19 cellular contexts compared by ENCODE assay signal in the genomic region with DNA sequence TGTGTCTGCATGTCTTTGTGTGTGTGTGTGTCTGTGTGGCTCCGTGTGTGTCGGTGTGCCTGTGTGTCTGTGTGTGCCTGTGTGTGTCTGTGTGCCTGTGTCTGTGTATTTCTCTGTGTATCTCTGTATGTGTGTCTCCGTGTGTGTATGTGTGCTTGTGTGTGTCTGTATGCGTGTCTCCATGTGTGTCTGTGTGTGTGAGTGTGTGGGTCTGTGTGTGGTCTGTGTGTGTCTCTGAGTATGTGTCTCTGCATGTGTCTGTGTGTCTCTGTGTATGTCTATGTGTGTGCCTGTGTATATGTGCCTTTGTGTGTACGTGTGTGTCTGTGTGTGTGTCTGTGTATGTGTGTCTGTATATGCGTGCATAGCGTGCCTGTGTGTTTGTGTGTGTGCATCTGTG. TPM values are rescaled to one million over a fixed set of nuclear protein-coding genes. Genes with fewer than 3 reads are reported as not detected.
A peak's percentile ranks its signal among the peaks of the same experiment; 100 is the strongest.
DNase-seq lines count a peak whose midpoint lies in the region; ATAC-seq, FAIRE-seq and TF ChIP-seq lines count a peak whose summit lies in the region.
"Had no signal": no experiment of that assay in that cellular context is flagged by ENCODE, and none has a peak within 500 bp of the region (broad histone marks: within the 10 kb centered on the region; RNA-seq: fewer than 3 reads in every experiment).

No MANE protein-coding gene starts in this region.

- no peaks in the 10 kb centered on the region for H3K9me3 Mint-ChIP-seq in naive thymus-derived CD4-positive, alpha-beta T cell
- H3K9me3 Mint-ChIP-seq in CD4-positive, alpha-beta T cell, result no peaks in the 10 kb centered on the region

- TF ChIP-seq EP300 in HepG2 (IDR thresholded peaks at IDR 0.05; ENCODE audit: low read depth in 2 of 2, low read length in 2 of 2) (no peak), HepG2 (CRISPR knock-in tag; IDR thresholded peaks at IDR 0.05; ENCODE audit: borderline replicate concordance) (no peak)

- TF ChIP-seq CTCF in HepG2 (CRISPR knock-in tag; IDR thresholded peaks at IDR 0.05) (no peak), right lobe of liver (IDR thresholded peaks at IDR 0.05) (no peak), WERI-Rb-1 (IDR thresholded peaks at IDR 0.05; ENCODE audit: low read depth, low read length) (no peak)
- no peak for TF ChIP-seq CTCF in CD4-positive, alpha-beta T cell (IDR thresholded peaks at IDR 0.05)

- DNase-seq in HepG2 (ENCODE audit: low spot score), result no peak
- DNase-seq in right lobe of liver, result no peak
- no peak for DNase-seq in WERI-Rb-1
- no peak for DNase-seq in naive thymus-derived CD4-positive, alpha-beta T cell
- no peak for DNase-seq in midbrain (lab: John Stamatoyannopoulos, UW)
- no peak for DNase-seq in CD4-positive, alpha-beta T cell
- DNase-seq: 8988T; AML-193; Calu3; CD4-positive, CD25-positive, alpha-beta regulatory T cell; DMS79; EL; GOT3; HCEC 1CT; HFFc6 had no signal

- FAIRE-seq in HepG2 (lab: Jason Lieb, UNC), result peak; percentile 86
- FAIRE-seq: G401.6, GM12891 had no signal

- TF ChIP-seq POLR2A in HepG2 (IDR thresholded peaks at IDR 0.05; ENCODE audit: insufficient read depth in 1 of 2, low read depth in 2 of 2, low read length in 2 of 2), result no peak
- TF ChIP-seq POLR2A in right lobe of liver (IDR thresholded peaks at IDR 0.05), result no peak

- WGBS in HepG2 (ENCODE audit: low lambda C conversion rate), result 38% methylated on average over 7 of the region's 7 CpGs
- 80% methylated on average over 1 of the region's 7 CpGs for WGBS in right lobe of liver (ENCODE audit: insufficient coverage, low coverage, low lambda C conversion rate, missing lambda C conversion rate)

- intact Hi-C loops in HepG2 (cut with micrococcal nuclease; ENCODE audit: unreplicated experiment), result no loop called here
- intact Hi-C loops in right lobe of liver (cut with DNase I), result no loop called here
- intact Hi-C loops in naive thymus-derived CD4-positive, alpha-beta T cell (cut with micrococcal nuclease), result no loop called here
- intact Hi-C loops in CD4-positive, alpha-beta T cell (cut with DNase I, micrococcal nuclease), result no loop called here

- in situ Hi-C loops in HepG2 (cut with HindIII; ENCODE audit: extremely low pct_ligation_motif_present, low pct_unique_long_range_greater_than_20kb), result no loop called here

- H3K4me3 Mint-ChIP-seq in naive thymus-derived CD4-positive, alpha-beta T cell, result no peak overlapping the region
- H3K4me3 Mint-ChIP-seq in CD4-positive, alpha-beta T cell, result no peak overlapping the region
- H3K4me3 Mint-ChIP-seq: CD4-positive, CD25-positive, alpha-beta regulatory T cell; HFFc6 had no signal

- H3K27me3 Mint-ChIP-seq in naive thymus-derived CD4-positive, alpha-beta T cell, result no peaks in the 10 kb centered on the region
- no peaks in the 10 kb centered on the region for H3K27me3 Mint-ChIP-seq in CD4-positive, alpha-beta T cell
- H3K27me3 Mint-ChIP-seq: CD4-positive, CD25-positive, alpha-beta regulatory T cell had no signal

- H3K9ac ChIP-seq in HepG2 (ENCODE audit: insufficient read depth, low read depth, low read length), result no peak overlapping the region
- H3K9ac ChIP-seq: BLaER1 treated with 17β-estradiol and CSF1 and Interleukin-3, amounts not matched to agents 10 nM and 100 nM had no signal

- H3K79me2 ChIP-seq in HepG2 (ENCODE audit: insufficient read depth, low read length), result no peaks in the 10 kb centered on the region

- peaks cover 2 to 26% of the 10 kb centered on the region in 2 experiments; a peak in 4 of 5 replicates for H3K27me3 ChIP-seq in HepG2 (ENCODE audit: control insufficient read depth in 1 of 2, insufficient read depth in 2 of 2, low read length in 2 of 2)
- H3K27me3 ChIP-seq in right lobe of liver, result no peaks in the 10 kb centered on the region
- no peaks in the 10 kb centered on the region for H3K27me3 ChIP-seq in WERI-Rb-1 (ENCODE audit: insufficient read depth, low read depth, severe bottlenecking)
- H3K27me3 ChIP-seq in naive thymus-derived CD4-positive, alpha-beta T cell (ENCODE audit: control insufficient read depth in 2 of 2, insufficient read depth in 2 of 2, low read length in 2 of 2), result no peaks in the 10 kb centered on the region
- no peaks in the 10 kb centered on the region for H3K27me3 ChIP-seq in CD4-positive, alpha-beta T cell (ENCODE audit: control insufficient read depth, insufficient read depth, low read length)
- H3K27me3 ChIP-seq: BLaER1 treated with 17β-estradiol and CSF1 and Interleukin-3, amounts not matched to agents 10 nM and 100 nM had no signal

- ATAC-seq in HepG2, result no peak
- no peak for ATAC-seq in right lobe of liver
- peak; percentile 5 for ATAC-seq in naive thymus-derived CD4-positive, alpha-beta T cell
- no peak for ATAC-seq in HG03342 (IDR thresholded peaks at IDR 0.05; ENCODE audit: unreplicated experiment)
- ATAC-seq in CD4-positive, alpha-beta T cell (ENCODE audit: poor library complexity), result no peak

- peaks cover 0 to 19% (median 13%) of the 10 kb centered on the region in 7 donors for H3K4me1 Mint-ChIP-seq in naive thymus-derived CD4-positive, alpha-beta T cell
- H3K4me1 Mint-ChIP-seq in CD4-positive, alpha-beta T cell (ENCODE audit: low read depth), result peaks cover 14% of the 10 kb centered on the region

- H3K4me2 ChIP-seq in HepG2 (ENCODE audit: low read depth, low read length), result no peak overlapping the region

- H3K4me3 ChIP-seq in HepG2 (replicated peaks in 1 of 3; ENCODE audit: insufficient read depth in 1 of 3, low read depth in 2 of 3, low read length in 3 of 3) (no peak overlapping the region), right lobe of liver (no peak overlapping the region), WERI-Rb-1 (ENCODE audit: low read depth, low read length) (no peak overlapping the region)
- no peak overlapping the region for H3K4me3 ChIP-seq in naive thymus-derived CD4-positive, alpha-beta T cell (ENCODE audit: low read length)
- H3K4me3 ChIP-seq: BLaER1 treated with 17β-estradiol and CSF1 and Interleukin-3, amounts not matched to agents 10 nM and 100 nM had no signal

- H3K36me3 Mint-ChIP-seq in naive thymus-derived CD4-positive, alpha-beta T cell, result no peaks in the 10 kb centered on the region
- H3K36me3 Mint-ChIP-seq in CD4-positive, alpha-beta T cell (ENCODE audit: low read depth), result no peaks in the 10 kb centered on the region
- H3K36me3 Mint-ChIP-seq: CD4-positive, CD25-positive, alpha-beta regulatory T cell had no signal

- H3K36me3 ChIP-seq in HepG2 (replicated peaks in 1 of 2; ENCODE audit: control insufficient read depth in 1 of 2, insufficient read depth in 2 of 2, low read length in 2 of 2) (no peaks in the 10 kb centered on the region), right lobe of liver (no peaks in the 10 kb centered on the region), WERI-Rb-1 (no peaks in the 10 kb centered on the region)
- H3K36me3 ChIP-seq in naive thymus-derived CD4-positive, alpha-beta T cell (ENCODE audit: control insufficient read depth in 2 of 3, insufficient read depth in 3 of 3, low read length in 3 of 3), result no peaks in the 10 kb centered on the region
- H3K36me3 ChIP-seq: BLaER1 treated with 17β-estradiol and CSF1 and Interleukin-3, amounts not matched to agents 10 nM and 100 nM had no signal

- no peak overlapping the region for H2AFZ ChIP-seq in HepG2 (ENCODE audit: low read length)

- POLR2A ChIA-PET in HepG2 (lab: Yijun Ruan, JAX), result no interaction called here
- POLR2A ChIA-PET in naive thymus-derived CD4-positive, alpha-beta T cell (lab: Charles Lee), result no interaction called here
- POLR2A ChIA-PET in CD4-positive, alpha-beta T cell (lab: Charles Lee), result no interaction called here

- no TSS peak for BruUV-seq in HepG2 (replicated peaks; lab: Mats Ljungman, UMichigan)

- H3K4me1 ChIP-seq in HepG2 (ENCODE audit: insufficient read depth, low read length) (peaks cover 6% of the 10 kb centered on the region), right lobe of liver (no peaks in the 10 kb centered on the region)
- peaks cover 0 to 6% of the 10 kb centered on the region in 2 donors for H3K4me1 ChIP-seq in naive thymus-derived CD4-positive, alpha-beta T cell (ENCODE audit: control insufficient read depth in 2 of 2, insufficient read depth in 2 of 2, low read length in 2 of 2)

- no peak for TF ChIP-seq RAD21 in HepG2 (CRISPR knock-in tag; IDR thresholded peaks at IDR 0.05)

- no peak overlapping the region for H3K27ac Mint-ChIP-seq in naive thymus-derived CD4-positive, alpha-beta T cell
- H3K27ac Mint-ChIP-seq in CD4-positive, alpha-beta T cell, result no peak overlapping the region
- H3K27ac Mint-ChIP-seq: CD4-positive, CD25-positive, alpha-beta regulatory T cell; HFFc6 had no signal

- no peak overlapping the region for H3K27ac ChIP-seq in HepG2 (ENCODE audit: extremely low read length, insufficient read depth, low read length)
- no peak overlapping the region for H3K27ac ChIP-seq in right lobe of liver
- peak overlapping the region; percentile 96 for H3K27ac ChIP-seq in WERI-Rb-1
- no peak overlapping the region for H3K27ac ChIP-seq in naive thymus-derived CD4-positive, alpha-beta T cell (ENCODE audit: low read depth, low read length)
- no peak overlapping the region for H3K27ac ChIP-seq in CD4-positive, alpha-beta T cell (ENCODE audit: low read depth, low read length)
- H3K27ac ChIP-seq: BLaER1 treated with 17β-estradiol and CSF1 and Interleukin-3, amounts not matched to agents 10 nM and 100 nM had no signal

- H3K9me3 ChIP-seq in HepG2 (ENCODE audit: low read length), result no peaks in the 10 kb centered on the region
- H3K9me3 ChIP-seq in right lobe of liver, result no peaks in the 10 kb centered on the region
- no peaks in the 10 kb centered on the region for H3K9me3 ChIP-seq in WERI-Rb-1 (ENCODE audit: severe bottlenecking)
- H3K9me3 ChIP-seq in naive thymus-derived CD4-positive, alpha-beta T cell (ENCODE audit: control insufficient read depth in 2 of 3, low read length in 3 of 3), result no peaks in the 10 kb centered on the region
- H3K9me3 ChIP-seq in CD4-positive, alpha-beta T cell (ENCODE audit: control insufficient read depth, low read length), result no peaks in the 10 kb centered on the region
- H3K9me3 ChIP-seq: BLaER1 treated with 17β-estradiol and CSF1 and Interleukin-3, amounts not matched to agents 10 nM and 100 nM had no signal

- CTCF ChIA-PET in HepG2 (lab: Yijun Ruan, JAX; ENCODE audit: low intra/inter-chr PET ratio, low total read pairs), result no interaction called here
- CTCF ChIA-PET in naive thymus-derived CD4-positive, alpha-beta T cell (lab: Charles Lee), result no interaction called here
- CTCF ChIA-PET in CD4-positive, alpha-beta T cell (lab: Charles Lee), result no interaction called here

- no peaks in the 10 kb centered on the region for H4K20me1 ChIP-seq in HepG2 (ENCODE audit: insufficient read depth, low read length)
- H4K20me1 ChIP-seq: BLaER1 treated with 17β-estradiol and CSF1 and Interleukin-3, amounts not matched to agents 10 nM and 100 nM had no signal

RNA-seq across cellular contexts. Expression of a gene that starts 45.2 kb away (rescaled TPM):
- total RNA-seq in HepG2 (2016; rRNA removed; fragmentation: Illumina TruSeq; extraction: Trizol) (not detected in 2 replicates), right lobe of liver (under 1 TPM in 4 of 6 experiments, not detected in 2; 0.07 to 0.35 (median 0.23) TPM)
- not detected in 2 replicates for total RNA-seq in HepG2 (2016; cell fraction: cytosol; rRNA removed; fragmentation: Illumina TruSeq; extraction: Trizol; ENCODE audit: low read depth)
- total RNA-seq in HepG2 (2016; cell fraction: insoluble cytoplasmic fraction; rRNA removed; fragmentation: Illumina TruSeq; extraction: Trizol), result not detected in 2 replicates
- not detected in 2 replicates for total RNA-seq in HepG2 (2016; cell fraction: membrane; rRNA removed; fragmentation: Illumina TruSeq; extraction: Trizol)
- not detected in 2 replicates for total RNA-seq in HepG2 (2016; cell fraction: nucleus; rRNA removed; fragmentation: Illumina TruSeq; extraction: Trizol)
- not detected in 2 replicates for polyA plus RNA-seq in HepG2 (2011; rRNA removed)
- polyA plus RNA-seq in HepG2 (2011; cell fraction: cytosol; rRNA removed), result not detected in 2 replicates
- not detected in 2 replicates for polyA plus RNA-seq in HepG2 (2011; cell fraction: nucleus; rRNA removed)
- not detected in 2 replicates for polyA plus RNA-seq in HepG2 (2012)
- not detected in 2 replicates for polyA plus RNA-seq in HepG2 (2016; cell fraction: cytosol; fragmentation: Illumina TruSeq; extraction: Trizol; ENCODE audit: low read depth)
- not detected in 2 replicates for polyA plus RNA-seq in HepG2 (2016; cell fraction: insoluble cytoplasmic fraction; fragmentation: Illumina TruSeq; extraction: Trizol; ENCODE audit: low read depth)
- not detected in 2 replicates for polyA plus RNA-seq in HepG2 (2016; cell fraction: membrane; fragmentation: Illumina TruSeq; extraction: Trizol; ENCODE audit: low read depth)
- not detected in 2 replicates for polyA plus RNA-seq in HepG2 (2016; cell fraction: nucleus; fragmentation: Illumina TruSeq; extraction: Trizol; ENCODE audit: insufficient read depth, low read depth)
- polyA minus RNA-seq in HepG2 (2011; rRNA and poly(A)+ RNA removed; ENCODE audit: low replicate concordance), result not detected in 2 replicates
- not detected in 2 replicates for polyA minus RNA-seq in HepG2 (2011; cell fraction: cytosol; rRNA and poly(A)+ RNA removed)
- polyA minus RNA-seq in HepG2 (2011; cell fraction: nucleus; rRNA and poly(A)+ RNA removed), result not detected in 2 replicates
- 1 to 10 TPM in 1 of 5 experiments, under 1 TPM in 3, not detected in 1; 0.21 to 2.3 (median 0.47) TPM for total RNA-seq in naive thymus-derived CD4-positive, alpha-beta T cell
- not detected for polyA plus RNA-seq in naive thymus-derived CD4-positive, alpha-beta T cell
- total RNA-seq in CD4-positive, alpha-beta T cell, result under 1 TPM in 1 of 2 experiments, not detected in 1; 0.19 TPM
- total RNA-seq: HFFc6 had no signal
